ENCODE assay signal across 21 cellular contexts in the genomic region with DNA sequence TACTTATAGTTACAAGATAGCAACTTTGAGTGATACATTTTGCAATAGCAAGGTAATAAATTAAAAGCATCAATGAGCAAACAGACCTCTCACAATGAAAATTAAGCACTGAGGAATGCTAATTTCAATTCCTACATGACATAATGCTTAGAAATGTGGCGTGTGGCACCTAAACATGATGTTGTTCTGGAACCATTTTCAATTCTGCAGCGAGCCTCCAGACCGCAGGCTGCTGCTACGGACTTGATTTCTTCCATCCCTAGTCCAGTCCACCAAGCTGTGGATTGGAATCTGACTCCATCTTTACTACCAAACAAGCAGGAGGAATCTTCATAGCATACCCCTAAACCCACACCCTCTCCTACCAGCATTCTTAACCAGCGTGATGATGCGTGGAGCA. TPM values are rescaled to one million over a fixed set of nuclear protein-coding genes. Genes with fewer than 3 reads are reported as not detected.
DNase-seq lines count a peak whose midpoint lies in the region; ATAC-seq and TF ChIP-seq lines count a peak whose summit lies in the region.
"Had no signal": no experiment of that assay in that cellular context is flagged by ENCODE, and none has a peak within 500 bp of the region (broad histone marks: within the 10 kb centered on the region; RNA-seq: fewer than 3 reads in every experiment).

No MANE protein-coding gene starts in this region.

- TF ChIP-seq CTCF in OCI-LY3 (IDR thresholded peaks at IDR 0.05; ENCODE audit: low read depth, low read length) (no peak), neural progenitor cell (IDR thresholded peaks at IDR 0.05) (no peak), left ventricle myocardium inferior (IDR thresholded peaks at IDR 0.05; ENCODE audit: borderline replicate concordance) (no peak), left lung (IDR thresholded peaks at IDR 0.05) (no peak)

- no peaks in the 10 kb centered on the region for H3K27me3 Mint-ChIP-seq in neural progenitor cell (ENCODE audit: insufficient read depth, low read depth)

- DNase-seq in EL (peak; percentile 17), neural progenitor cell (ENCODE audit: low spot score) (no peak), left ventricle myocardium inferior (no peak), left lung (no peak), inferior parietal cortex (ENCODE audit: extremely low spot score) (no peak)
- DNase-seq: Calu3; DMS153; DND-41; MG63; NCI-H2029; NCI-H446; NCI-H526; NCI-H82; NK-92 treated with Interleukin-12 subunit alpha and Interleukin-12 subunit beta, amount 100 ng/mL, for 24 hours; Right ventricle myocardium superior; RPMI8226 had no signal

- no peaks in the 10 kb centered on the region for H3K4me1 Mint-ChIP-seq in neural progenitor cell

- H3K36me3 ChIP-seq in OCI-LY3 (replicated peaks; ENCODE audit: low read depth, low read length) (peaks cover 17% of the 10 kb centered on the region), neural progenitor cell (no peaks in the 10 kb centered on the region), left ventricle myocardium inferior (no peaks in the 10 kb centered on the region), left lung (no peaks in the 10 kb centered on the region)
- H3K36me3 ChIP-seq: MG63, SJSA1 had no signal

- H3K4me1 ChIP-seq in OCI-LY3 (ENCODE audit: low read length) = peaks cover 83% of the 10 kb centered on the region
- H3K4me1 ChIP-seq in neural progenitor cell = peaks cover 4% of the 10 kb centered on the region
- H3K4me1 ChIP-seq in left ventricle myocardium inferior = no peaks in the 10 kb centered on the region
- no peaks in the 10 kb centered on the region for H3K4me1 ChIP-seq in left lung
- H3K4me1 ChIP-seq: SJSA1 had no signal

- H3K4me3 ChIP-seq in OCI-LY3 (ENCODE audit: low read length) (peak overlapping the region; percentile 70), neural progenitor cell (no peak overlapping the region), left ventricle myocardium inferior (no peak overlapping the region), left lung (no peak overlapping the region)
- H3K4me3 ChIP-seq: GM12878, MG63, SJSA1 had no signal

- H4K20me1 ChIP-seq in OCI-LY3 (ENCODE audit: insufficient read depth, low read length) (no peaks in the 10 kb centered on the region), neural progenitor cell (ENCODE audit: low read depth) (no peaks in the 10 kb centered on the region)

- ATAC-seq in left lung = no peak
- no peak for ATAC-seq in HG03460 (IDR thresholded peaks at IDR 0.05; ENCODE audit: unreplicated experiment)
- ATAC-seq: GM12878, HepG2 had no signal

- intact Hi-C loops in left ventricle myocardium inferior (cut with micrococcal nuclease) (no loop called here), left lung (cut with DNase I) (no loop called here)

- H3F3A ChIP-seq in neural progenitor cell (ENCODE audit: low read depth) = no peaks in the 10 kb centered on the region

- H3K27ac ChIP-seq in OCI-LY3 (ENCODE audit: low read length) (peak overlapping the region; percentile 99), neural progenitor cell (no peak overlapping the region), left ventricle myocardium inferior (replicated peaks) (no peak overlapping the region), left lung (no peak overlapping the region)
- H3K27ac ChIP-seq: SJSA1 had no signal

- peaks cover 2% of the 10 kb centered on the region; the same call in 1 of the 2 replicates for H3K9me3 ChIP-seq in OCI-LY3 (ENCODE audit: insufficient read depth, low read length)
- no peaks in the 10 kb centered on the region for H3K9me3 ChIP-seq in neural progenitor cell (ENCODE audit: low read depth)
- H3K9me3 ChIP-seq in left ventricle myocardium inferior (replicated peaks) = peaks cover 2% of the 10 kb centered on the region
- H3K9me3 ChIP-seq in left lung = no peaks in the 10 kb centered on the region
- H3K9me3 ChIP-seq: MG63, SJSA1 had no signal

- H3K4me2 ChIP-seq in OCI-LY3 (ENCODE audit: low read length) (peak overlapping the region; percentile 91), neural progenitor cell (no peak overlapping the region)

- no peaks in the 10 kb centered on the region for H3K9me3 Mint-ChIP-seq in neural progenitor cell

- H3K9ac ChIP-seq in OCI-LY3 (ENCODE audit: low read length) = peak overlapping the region; percentile 96
- no peak overlapping the region for H3K9ac ChIP-seq in neural progenitor cell

- H3K79me2 ChIP-seq in OCI-LY3 (ENCODE audit: low read length) = no peaks in the 10 kb centered on the region
- H3K79me2 ChIP-seq in neural progenitor cell (ENCODE audit: low read depth) = no peaks in the 10 kb centered on the region

- no peak overlapping the region for H3K27ac Mint-ChIP-seq in neural progenitor cell

- no peak overlapping the region for H2AFZ ChIP-seq in OCI-LY3 (ENCODE audit: low read depth, low read length)
- H2AFZ ChIP-seq in neural progenitor cell (replicated peaks) = peak overlapping the region; percentile 24

- no peak overlapping the region for H3K4me3 Mint-ChIP-seq in neural progenitor cell

- H3K27me3 ChIP-seq in OCI-LY3 (ENCODE audit: low read depth, low read length) (no peaks in the 10 kb centered on the region), neural progenitor cell (no peaks in the 10 kb centered on the region), left ventricle myocardium inferior (ENCODE audit: low read depth) (no peaks in the 10 kb centered on the region), left lung (no peaks in the 10 kb centered on the region)
- H3K27me3 ChIP-seq: MG63, SJSA1 had no signal

- no peaks in the 10 kb centered on the region for H3K36me3 Mint-ChIP-seq in neural progenitor cell

RNA-seq across cellular contexts. Expression of a gene that starts 58.7 kb away (rescaled TPM):
- total RNA-seq in neural progenitor cell (ENCODE audit: low replicate concordance) = 79.4 and 93.0 TPM in 2 replicates
- 13.4 TPM for total RNA-seq in left ventricle myocardium inferior
- total RNA-seq in left lung = 10 to 100 TPM; 22.9 to 26.0 TPM
